In genomic region chr22:37043214-37043827, GRCh38 we compare ENCODE assay signal across 3 cellular contexts.
TF ChIP-seq lines count a peak whose summit lies in the region.

No MANE protein-coding gene starts in this region.

TF ChIP-seq in A549, 52 proteins besides CTCF, POLR2A, EP300 and RAD21:
- TF ChIP-seq PHF8 (IDR thresholded peaks at IDR 0.05; ENCODE audit: borderline replicate concordance, low read depth) (no peak), FOSL2 (IDR thresholded peaks at IDR 0.05) (no peak), FOSL2 (CRISPR knock-in tag; IDR thresholded peaks at IDR 0.05) (no peak)
TF ChIP-seq in A549: peak in this region for 0.

TF ChIP-seq in HCT116, 20 proteins besides CTCF, POLR2A, EP300 and RAD21:
- TF ChIP-seq SP1 (IDR thresholded peaks at IDR 0.05; ENCODE audit: low read depth) (no peak), JUND (IDR thresholded peaks at IDR 0.05) (no peak), ZNF274 (IDR thresholded peaks at IDR 0.05; ENCODE audit: low read depth, low read length) (no peak), REST (IDR thresholded peaks at IDR 0.05; ENCODE audit: low read depth) (no peak), CEBPB (IDR thresholded peaks at IDR 0.05; ENCODE audit: low read depth) (no peak), TCF7L2 (IDR thresholded peaks at IDR 0.05; ENCODE audit: borderline replicate concordance, extremely low read depth, insufficient read depth, insufficient read length) (no peak), EZH2 (IDR thresholded peaks at IDR 0.05) (no peak), POLR2AphosphoS5 (IDR thresholded peaks at IDR 0.05; ENCODE audit: low read depth, low read length) (no peak), FOSL1 (IDR thresholded peaks at IDR 0.05; ENCODE audit: low read depth) (no peak), SRF (IDR thresholded peaks at IDR 0.05; ENCODE audit: low read depth) (no peak), EGR1 (IDR thresholded peaks at IDR 0.05; ENCODE audit: low read depth) (no peak), MAX (IDR thresholded peaks at IDR 0.05) (no peak), EZH2phosphoT487 (IDR thresholded peaks at IDR 0.05; ENCODE audit: borderline replicate concordance) (no peak), ZFX (IDR thresholded peaks at IDR 0.05) (no peak), CBX3 (IDR thresholded peaks at IDR 0.05; ENCODE audit: low read depth) (no peak)
TF ChIP-seq in HCT116: peak in this region for 0.

TF ChIP-seq in H1, 55 proteins besides CTCF, POLR2A, EP300 and RAD21:
- TF ChIP-seq JUN (IDR thresholded peaks at IDR 0.05; ENCODE audit: low read depth, low read length): no peak
